In the genomic region with DNA sequence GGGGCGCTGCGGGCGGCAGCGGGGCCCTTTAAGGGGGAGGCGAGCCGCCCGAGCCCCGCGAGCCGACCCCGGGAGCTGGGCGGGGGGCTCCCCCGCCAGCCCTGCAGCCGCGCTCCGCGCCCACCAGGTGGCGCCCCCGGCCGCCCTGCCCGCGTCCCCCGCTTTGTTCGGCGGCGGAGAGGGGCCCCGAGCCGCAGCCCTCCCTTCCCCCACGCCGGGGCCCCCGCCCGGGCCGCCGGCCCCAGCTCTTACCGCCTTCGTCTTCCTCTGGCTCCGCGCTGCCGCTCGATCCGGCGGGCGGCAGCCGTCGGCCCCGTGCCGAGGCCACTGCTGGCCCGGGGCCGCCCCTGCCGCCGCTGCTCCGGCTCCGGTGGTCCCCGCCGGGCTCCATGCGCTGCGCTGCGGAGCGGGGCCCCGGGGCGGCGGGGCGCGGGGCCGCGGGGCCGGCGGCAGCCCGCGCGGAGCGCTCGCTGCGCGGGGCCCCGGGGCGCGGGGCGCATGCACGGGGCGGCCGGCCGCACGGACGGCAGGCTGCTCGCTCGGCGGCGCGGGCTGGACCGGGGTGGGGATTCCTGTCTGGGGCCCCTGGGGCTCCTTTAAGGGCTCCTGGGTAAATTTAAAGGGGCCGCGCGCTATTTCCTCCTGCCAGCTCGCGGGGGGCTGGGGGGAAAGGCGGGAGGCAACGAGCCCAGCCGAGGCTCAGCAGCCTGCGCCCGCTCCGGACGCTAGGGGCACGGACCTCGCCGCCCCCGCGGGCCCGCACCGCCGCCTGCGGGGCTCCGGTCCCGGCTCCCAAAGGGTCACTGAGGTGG, we compare ENCODE assay signal across 8 cellular contexts. TPM values are rescaled to one million over a fixed set of nuclear protein-coding genes. Genes with fewer than 3 reads are reported as not detected.
DNase-seq lines count a peak whose midpoint lies in the region; ATAC-seq, FAIRE-seq and TF ChIP-seq lines count a peak whose summit lies in the region.

A gene (minus strand): TSS at position 544 of the 812 bp plus-strand sequence. CDS start 153 bp downstream, at position 391.

- peak; percentile 41 for DNase-seq in HFFc6
- peak; percentile 53 for DNase-seq in NCI-H2171 (lab: John Stamatoyannopoulos, UW)
- DNase-seq in activated CD4-positive, alpha-beta T cell treated with anti-CD3 and anti-CD28 coated beads for 4 hours: peak; percentile 47 to 54
- no peak for DNase-seq in HepG2 (ENCODE audit: low spot score)
- DNase-seq in stimulated activated CD4-positive, alpha-beta T cell treated with anti-CD3 and anti-CD28 coated beads, Interleukin-4, amount 100 ng/mL, for 48 hours (ENCODE audit: low read depth in 2 of 2): peak; percentile 37 to 46
- no peak for DNase-seq in DMS153 treated with DMSO at 0.1 percent for 48 hours (lab: John Stamatoyannopoulos, UW; ENCODE audit: unreplicated experiment)

- H3K36me3 Mint-ChIP-seq in HFFc6 (ENCODE audit: low read depth): no peaks in the 10 kb centered on the region
- H3K36me3 Mint-ChIP-seq in dendritic cell treated with granulocyte-macrophage colony-stimulating factor and Interleukin-4, amounts not matched to agents 40 ng/mL and 50 ng/mL, for 4 days (ENCODE audit: low read depth): peaks cover 12% of the 10 kb centered on the region

- TF ChIP-seq EP300 in HepG2 (IDR thresholded peaks at IDR 0.05; ENCODE audit: low read depth in 2 of 2, low read length in 2 of 2) (no peak), HepG2 (CRISPR knock-in tag; IDR thresholded peaks at IDR 0.05; ENCODE audit: borderline replicate concordance) (no peak)

- intact Hi-C loops in dendritic cell treated with granulocyte-macrophage colony-stimulating factor and Interleukin-4, amounts not matched to agents 40 ng/mL and 50 ng/mL, for 4 days (cut with micrococcal nuclease): loop anchor here (5.0 to 10.0 kb wide), 2 partner anchors 66 to 374 kb away; a partner anchor contains a TSS
- intact Hi-C loops in HepG2 (cut with micrococcal nuclease; ENCODE audit: unreplicated experiment): loop anchor here (2.0 to 10.0 kb wide), 3 partner anchors 44 to 179 kb away; a partner anchor contains a TSS

- peak; percentile 1 for ATAC-seq in HepG2

- POLR2A ChIA-PET in HepG2 (lab: Yijun Ruan, JAX): interaction anchor here (0.6 to 4.3 kb wide), 10 partner anchors 11 to 177 kb away, joined by 3 to 22 read pairs (median 10); a partner anchor contains a TSS

- peak within 1 kb of the TSS; percentile 92 for H3K4me3 Mint-ChIP-seq in HFFc6
- peak within 1 kb of the TSS; percentile 93 for H3K4me3 Mint-ChIP-seq in dendritic cell treated with granulocyte-macrophage colony-stimulating factor and Interleukin-4, amounts not matched to agents 40 ng/mL and 50 ng/mL, for 4 days

- TF ChIP-seq RAD21 in HepG2 (CRISPR knock-in tag; IDR thresholded peaks at IDR 0.05): peak; percentile 90

- TF ChIP-seq CTCF in HFFc6 (IDR thresholded peaks at IDR 0.05): peak; percentile 76
- peak; percentile 52; the same call in 1 of the 2 replicates for TF ChIP-seq CTCF in HepG2 (CRISPR knock-in tag; IDR thresholded peaks at IDR 0.05)

- no TSS peak for BruUV-seq in HepG2 (replicated peaks; lab: Mats Ljungman, UMichigan)

- H3K9ac ChIP-seq in HepG2 (ENCODE audit: insufficient read depth, low read depth, low read length): peak within 1 kb of the TSS; percentile 80

- WGBS in HepG2 (ENCODE audit: low lambda C conversion rate): no CpG with 5 or more reads among the region's 114 CpGs

- H3K27ac ChIP-seq in HepG2 (ENCODE audit: extremely low read length, insufficient read depth, low read length): peak within 1 kb of the TSS; percentile 86

- TF ChIP-seq POLR2A in HepG2 (IDR thresholded peaks at IDR 0.05; ENCODE audit: insufficient read depth in 1 of 2, low read depth in 2 of 2, low read length in 2 of 2): peak in 1 of 2 experiments; percentile 4; a peak in 1 of 4 replicates

- H3K27me3 Mint-ChIP-seq in HFFc6 (ENCODE audit: insufficient read depth): peaks cover 2% of the 10 kb centered on the region; the same call in 1 of the 2 replicates
- peaks cover 39% of the 10 kb centered on the region for H3K27me3 Mint-ChIP-seq in dendritic cell treated with granulocyte-macrophage colony-stimulating factor and Interleukin-4, amounts not matched to agents 40 ng/mL and 50 ng/mL, for 4 days

- no peaks in the 10 kb centered on the region for H3K9me3 ChIP-seq in HepG2 (ENCODE audit: low read length)

- H3K9me3 Mint-ChIP-seq in HFFc6: no peaks in the 10 kb centered on the region
- no peaks in the 10 kb centered on the region for H3K9me3 Mint-ChIP-seq in dendritic cell treated with granulocyte-macrophage colony-stimulating factor and Interleukin-4, amounts not matched to agents 40 ng/mL and 50 ng/mL, for 4 days

- peaks cover 0 to 2% of the 10 kb centered on the region in 2 experiments; a peak in 1 of 5 replicates for H3K36me3 ChIP-seq in HepG2 (replicated peaks in 1 of 2; ENCODE audit: control insufficient read depth in 1 of 2, insufficient read depth in 2 of 2, low read length in 2 of 2)

- peak within 1 kb of the TSS; percentile 93 for H3K4me2 ChIP-seq in HepG2 (ENCODE audit: low read depth, low read length)

- H2AFZ ChIP-seq in HepG2 (ENCODE audit: low read length): no peak within 1 kb of the TSS

- H3K79me2 ChIP-seq in HepG2 (ENCODE audit: insufficient read depth, low read length): peaks cover 7% of the 10 kb centered on the region

- CTCF ChIA-PET in HepG2 (lab: Yijun Ruan, JAX; ENCODE audit: low intra/inter-chr PET ratio, low total read pairs): interaction anchor here (1.1 kb wide), 1 partner anchor 178 kb away, joined by 3 read pairs; no protein-coding TSS in a partner anchor

- peak within 1 kb of the TSS; percentile 80 for H3K27ac Mint-ChIP-seq in HFFc6
- H3K27ac Mint-ChIP-seq in dendritic cell treated with granulocyte-macrophage colony-stimulating factor and Interleukin-4, amounts not matched to agents 40 ng/mL and 50 ng/mL, for 4 days: peak within 1 kb of the TSS; percentile 76

- FAIRE-seq in HepG2 (lab: Jason Lieb, UNC): no peak

- H3K27me3 ChIP-seq in HepG2 (ENCODE audit: control insufficient read depth in 1 of 2, insufficient read depth in 2 of 2, low read length in 2 of 2): peaks cover 0 to 4% of the 10 kb centered on the region in 2 experiments; a peak in 1 of 5 replicates

- H3K4me3 ChIP-seq in GM08714 (ENCODE audit: low read length) (peak within 1 kb of the TSS; percentile 76), HepG2 (replicated peaks in 1 of 3; ENCODE audit: insufficient read depth in 1 of 3, low read depth in 2 of 3, low read length in 3 of 3) (peak within 1 kb of the TSS; percentile 65 to 98 (median 85))

- in situ Hi-C loops in HepG2 (cut with HindIII; ENCODE audit: extremely low pct_ligation_motif_present, low pct_unique_long_range_greater_than_20kb): loop anchor here (10.0 kb wide), 1 partner anchor 146 kb away; a partner anchor contains a TSS

- no peaks in the 10 kb centered on the region; the same call in 1 of the 2 replicates for H4K20me1 ChIP-seq in HepG2 (ENCODE audit: insufficient read depth, low read length)

- peaks cover 43% of the 10 kb centered on the region for H3K4me1 ChIP-seq in HepG2 (ENCODE audit: insufficient read depth, low read length)

- H3K4me1 Mint-ChIP-seq in HFFc6 (ENCODE audit: low read depth): peaks cover 38% of the 10 kb centered on the region
- H3K4me1 Mint-ChIP-seq in dendritic cell treated with granulocyte-macrophage colony-stimulating factor and Interleukin-4, amounts not matched to agents 40 ng/mL and 50 ng/mL, for 4 days (ENCODE audit: low read depth): peaks cover 34% of the 10 kb centered on the region

TF ChIP-seq in HepG2, 621 proteins besides CTCF, POLR2A, EP300 and RAD21 (continues in another document):
- TF ChIP-seq, protein P1, sequence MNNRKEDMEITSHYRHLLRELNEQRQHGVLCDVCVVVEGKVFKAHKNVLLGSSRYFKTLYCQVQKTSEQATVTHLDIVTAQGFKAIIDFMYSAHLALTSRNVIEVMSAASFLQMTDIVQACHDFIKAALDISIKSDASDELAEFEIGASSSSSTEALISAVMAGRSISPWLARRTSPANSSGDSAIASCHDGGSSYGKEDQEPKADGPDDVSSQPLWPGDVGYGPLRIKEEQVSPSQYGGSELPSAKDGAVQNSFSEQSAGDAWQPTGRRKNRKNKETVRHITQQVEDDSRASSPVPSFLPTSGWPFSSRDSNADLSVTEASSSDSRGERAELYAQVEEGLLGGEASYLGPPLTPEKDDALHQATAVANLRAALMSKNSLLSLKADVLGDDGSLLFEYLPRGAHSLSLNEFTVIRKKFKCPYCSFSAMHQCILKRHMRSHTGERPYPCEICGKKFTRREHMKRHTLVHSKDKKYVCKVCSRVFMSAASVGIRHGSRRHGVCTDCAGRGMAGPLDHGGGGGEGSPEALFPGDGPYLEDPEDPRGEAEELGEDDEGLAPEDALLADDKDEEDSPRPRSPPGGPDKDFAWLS (CRISPR knock-in tag; IDR thresholded peaks at IDR 0.05; ENCODE audit: borderline replicate concordance): no peak
- 0 out of 2 replicates have a peak, but pooled peaks have one; percentile 38 for TF ChIP-seq POLR2G (IDR thresholded peaks at IDR 0.05; ENCODE audit: low read depth, low read length)
- TF ChIP-seq ZNF143 (CRISPR knock-in tag; IDR thresholded peaks at IDR 0.05): peak; percentile 80

RNA-seq across cellular contexts. Expression of the gene that starts here (rescaled TPM):
- 10 to 100 TPM; 18.4 to 21.0 (median 19.5) TPM for total RNA-seq in HFFc6 (2021; fragmentation: NEBNext Ultra II Directional; extraction: Animal tissue kit (Norgen Biotek cat#: 25700))
- 6.5 and 10.4 TPM in 2 replicates for total RNA-seq in HepG2 (2016; rRNA removed; fragmentation: Illumina TruSeq; extraction: Trizol)
- total RNA-seq in HepG2 (2016; cell fraction: cytosol; rRNA removed; fragmentation: Illumina TruSeq; extraction: Trizol; ENCODE audit: low read depth): 1.1 and 1.6 TPM in 2 replicates
- 5.9 and 9.4 TPM in 2 replicates for total RNA-seq in HepG2 (2016; cell fraction: insoluble cytoplasmic fraction; rRNA removed; fragmentation: Illumina TruSeq; extraction: Trizol)
- 4.9 and 5.3 TPM in 2 replicates for total RNA-seq in HepG2 (2016; cell fraction: membrane; rRNA removed; fragmentation: Illumina TruSeq; extraction: Trizol)
- 8.8 and 11.2 TPM in 2 replicates for total RNA-seq in HepG2 (2016; cell fraction: nucleus; rRNA removed; fragmentation: Illumina TruSeq; extraction: Trizol)
- polyA plus RNA-seq in HepG2 (2011; rRNA removed): 3.9 and 5.6 TPM in 2 replicates
- 2.2 and 3.2 TPM in 2 replicates for polyA plus RNA-seq in HepG2 (2011; cell fraction: cytosol; rRNA removed)
- polyA plus RNA-seq in HepG2 (2011; cell fraction: nucleus; rRNA removed): 15.3 and 19.0 TPM in 2 replicates
- 6.4 and 6.6 TPM in 2 replicates for polyA plus RNA-seq in HepG2 (2012)
- 0.53 and 0.94 TPM in 2 replicates for polyA plus RNA-seq in HepG2 (2016; cell fraction: cytosol; fragmentation: Illumina TruSeq; extraction: Trizol; ENCODE audit: low read depth)
- polyA plus RNA-seq in HepG2 (2016; cell fraction: insoluble cytoplasmic fraction; fragmentation: Illumina TruSeq; extraction: Trizol; ENCODE audit: low read depth): 6.0 and 6.2 TPM in 2 replicates
- 2.1 and 2.6 TPM in 2 replicates for polyA plus RNA-seq in HepG2 (2016; cell fraction: membrane; fragmentation: Illumina TruSeq; extraction: Trizol; ENCODE audit: low read depth)
- 20.0 and 22.4 TPM in 2 replicates for polyA plus RNA-seq in HepG2 (2016; cell fraction: nucleus; fragmentation: Illumina TruSeq; extraction: Trizol; ENCODE audit: insufficient read depth, low read depth)
- polyA minus RNA-seq in HepG2 (2011; rRNA and poly(A)+ RNA removed; ENCODE audit: low replicate concordance): 4.8 and 5.2 TPM in 2 replicates
- 4.2 and 4.4 TPM in 2 replicates for polyA minus RNA-seq in HepG2 (2011; cell fraction: cytosol; rRNA and poly(A)+ RNA removed)
- polyA minus RNA-seq in HepG2 (2011; cell fraction: nucleus; rRNA and poly(A)+ RNA removed): 9.0 and 11.1 TPM in 2 replicates

Comparison
In these comparisons a context has a peak if more than half of its experiments do, and no peak if none do; other contexts are left out.
1. DNase-seq: peak in HFFc6 (single experiment), NCI-H2171 (single experiment), activated CD4-positive, alpha-beta T cell treated with anti-CD3 and anti-CD28 coated beads for 4 hours (2 of 2) and stimulated activated CD4-positive, alpha-beta T cell treated with anti-CD3 and anti-CD28 coated beads, Interleukin-4, amount 100 ng/mL, for 48 hours (2 of 2); none in HepG2 (single experiment) and DMS153 treated with DMSO at 0.1 percent for 48 hours (single experiment).